ENCODE assay signal across 26 cellular contexts in genomic region chr12:24055747-24056146, GRCh38.
DNase-seq lines count a peak whose midpoint lies in the region; ATAC-seq, FAIRE-seq and TF ChIP-seq lines count a peak whose summit lies in the region.
"Had no signal": no experiment of that assay in that cellular context is flagged by ENCODE, and none has a peak within 500 bp of the region (broad histone marks: within the 10 kb centered on the region; RNA-seq: fewer than 3 reads in every experiment).

No MANE protein-coding gene starts in this region.

- no peak overlapping the region for H3K27ac Mint-ChIP-seq in T-helper 17 cell
- H3K27ac Mint-ChIP-seq in HFFc6, result no peak overlapping the region
- H3K27ac Mint-ChIP-seq: CD14-positive monocyte; CD4-positive, alpha-beta memory T cell; CD4-positive, CD25-positive, alpha-beta regulatory T cell; CD8-positive, alpha-beta memory T cell had no signal

- H3K9me3 ChIP-seq in HepG2 (ENCODE audit: low read length), result no peaks in the 10 kb centered on the region
- no peaks in the 10 kb centered on the region for H3K9me3 ChIP-seq in right lobe of liver
- H3K9me3 ChIP-seq in T-helper 17 cell (ENCODE audit: control insufficient read depth, low read length, poor library complexity, severe bottlenecking), result no peaks in the 10 kb centered on the region
- H3K9me3 ChIP-seq: BE2C, BLaER1 had no signal

- TF ChIP-seq EP300 in HepG2 (IDR thresholded peaks at IDR 0.05; ENCODE audit: low read depth in 2 of 2, low read length in 2 of 2) (no peak), HepG2 (CRISPR knock-in tag; IDR thresholded peaks at IDR 0.05; ENCODE audit: borderline replicate concordance) (no peak)

- no peaks in the 10 kb centered on the region for H3K36me3 ChIP-seq in HepG2 (replicated peaks in 1 of 2; ENCODE audit: control insufficient read depth in 1 of 2, insufficient read depth in 2 of 2, low read length in 2 of 2)
- no peaks in the 10 kb centered on the region for H3K36me3 ChIP-seq in right lobe of liver
- H3K36me3 ChIP-seq: BE2C, BLaER1 had no signal

- H3K4me3 ChIP-seq in HepG2 (replicated peaks in 1 of 3; ENCODE audit: insufficient read depth in 1 of 3, low read depth in 2 of 3, low read length in 3 of 3) (no peak overlapping the region), right lobe of liver (no peak overlapping the region)
- H3K4me3 ChIP-seq: BLaER1, GM12878 had no signal

- peak overlapping the region; percentile 18 for H2AFZ ChIP-seq in HepG2 (ENCODE audit: low read length)

- H3K27ac ChIP-seq in HepG2 (ENCODE audit: extremely low read length, insufficient read depth, low read length) (no peak overlapping the region), right lobe of liver (no peak overlapping the region)
- H3K27ac ChIP-seq: BLaER1 had no signal

- peaks cover 25% of the 10 kb centered on the region; the same call in 1 of the 2 replicates for H3K9me3 Mint-ChIP-seq in HFFc6

- no peaks in the 10 kb centered on the region for H3K4me1 Mint-ChIP-seq in T-helper 17 cell
- no peaks in the 10 kb centered on the region for H3K4me1 Mint-ChIP-seq in HFFc6 (ENCODE audit: low read depth)
- H3K4me1 Mint-ChIP-seq: CD14-positive monocyte; CD4-positive, alpha-beta memory T cell; CD4-positive, CD25-positive, alpha-beta regulatory T cell; CD8-positive, alpha-beta memory T cell had no signal

- no peak for TF ChIP-seq RAD21 in HepG2 (CRISPR knock-in tag; IDR thresholded peaks at IDR 0.05)

- H3K4me1 ChIP-seq in HepG2 (ENCODE audit: insufficient read depth, low read length) (peaks cover 12% of the 10 kb centered on the region), right lobe of liver (no peaks in the 10 kb centered on the region)
- H3K4me1 ChIP-seq: BLaER1 had no signal

- CTCF ChIA-PET in HepG2 (lab: Yijun Ruan, JAX; ENCODE audit: low intra/inter-chr PET ratio, low total read pairs), result no interaction called here

- intact Hi-C loops in HepG2 (cut with micrococcal nuclease; ENCODE audit: unreplicated experiment) (no loop called here), right lobe of liver (cut with DNase I) (no loop called here)

- H3K4me2 ChIP-seq in HepG2 (ENCODE audit: low read depth, low read length), result no peak overlapping the region
- H3K4me2 ChIP-seq: BLaER1 had no signal

- TF ChIP-seq POLR2A in HepG2 (IDR thresholded peaks at IDR 0.05; ENCODE audit: insufficient read depth in 1 of 2, low read depth in 2 of 2, low read length in 2 of 2) (no peak), right lobe of liver (IDR thresholded peaks at IDR 0.05) (no peak)

- in situ Hi-C loops in HepG2 (cut with HindIII; ENCODE audit: extremely low pct_ligation_motif_present, low pct_unique_long_range_greater_than_20kb), result no loop called here

- H3K27me3 ChIP-seq in HepG2 (ENCODE audit: control insufficient read depth in 1 of 2, insufficient read depth in 2 of 2, low read length in 2 of 2) (no peaks in the 10 kb centered on the region), right lobe of liver (no peaks in the 10 kb centered on the region)
- H3K27me3 ChIP-seq: BE2C, BLaER1 had no signal

- POLR2A ChIA-PET in HepG2 (lab: Yijun Ruan, JAX), result no interaction called here

- whole genome bisulfite sequencing in HepG2 (ENCODE audit: low lambda C conversion rate), result 9% methylated on average over 1 of the region's 1 CpG
- 33% methylated on average over 1 of the region's 1 CpG for WGBS in right lobe of liver (ENCODE audit: insufficient coverage, low coverage, low lambda C conversion rate, missing lambda C conversion rate)

- H3K36me3 Mint-ChIP-seq in T-helper 17 cell (ENCODE audit: low read depth), result no peaks in the 10 kb centered on the region
- H3K36me3 Mint-ChIP-seq in HFFc6 (ENCODE audit: low read depth), result 0 out of 2 replicates have a peak, but pooled peaks cover 5% of the 10 kb centered on the region
- H3K36me3 Mint-ChIP-seq: CD14-positive monocyte; CD4-positive, alpha-beta memory T cell; CD4-positive, CD25-positive, alpha-beta regulatory T cell; CD8-positive, alpha-beta memory T cell had no signal

- no peak overlapping the region for H3K9ac ChIP-seq in HepG2 (ENCODE audit: insufficient read depth, low read depth, low read length)
- H3K9ac ChIP-seq: BLaER1 had no signal

- no TSS peak for BruUV-seq in HepG2 (replicated peaks; lab: Mats Ljungman, UMichigan)

- ATAC-seq in HepG2 (no peak), right lobe of liver (peak in 3 of 4 donors; percentile 24 to 79 (median 62)), GM21367 (IDR thresholded peaks at IDR 0.05; ENCODE audit: unreplicated experiment) (no peak), T-helper 17 cell (no peak)
- ATAC-seq: GM12878 had no signal

- no peaks in the 10 kb centered on the region for H4K20me1 ChIP-seq in HepG2 (ENCODE audit: insufficient read depth, low read length)
- H4K20me1 ChIP-seq: BLaER1 had no signal

- H3K27me3 Mint-ChIP-seq in T-helper 17 cell, result no peaks in the 10 kb centered on the region
- no peaks in the 10 kb centered on the region for H3K27me3 Mint-ChIP-seq in HFFc6 (ENCODE audit: insufficient read depth)
- H3K27me3 Mint-ChIP-seq: CD4-positive, alpha-beta memory T cell; CD4-positive, CD25-positive, alpha-beta regulatory T cell had no signal

- H3K4me3 Mint-ChIP-seq in T-helper 17 cell, result no peak overlapping the region
- H3K4me3 Mint-ChIP-seq in HFFc6, result no peak overlapping the region
- H3K4me3 Mint-ChIP-seq: CD14-positive monocyte; CD4-positive, alpha-beta memory T cell; CD4-positive, CD25-positive, alpha-beta regulatory T cell; CD8-positive, alpha-beta memory T cell had no signal

- FAIRE-seq in HepG2 (lab: Jason Lieb, UNC), result no peak
- FAIRE-seq: A204.1, GM12878, GM12892, GM18507 had no signal

- no peaks in the 10 kb centered on the region for H3K79me2 ChIP-seq in HepG2 (ENCODE audit: insufficient read depth, low read length)

- TF ChIP-seq CTCF in HepG2 (CRISPR knock-in tag; IDR thresholded peaks at IDR 0.05), result no peak
- no peak for TF ChIP-seq CTCF in right lobe of liver (IDR thresholded peaks at IDR 0.05)
- TF ChIP-seq CTCF in HFFc6 (IDR thresholded peaks at IDR 0.05), result no peak

- DNase-seq in HepG2 (ENCODE audit: low spot score) (no peak), right lobe of liver (no peak), T-helper 17 cell (no peak), HFFc6 (no peak)
- DNase-seq: 8988T; ACHN; BE2C; C1 segment of cervical spinal cord; CD4-positive, alpha-beta memory T cell; CD4-positive, CD25-positive, alpha-beta regulatory T cell; CD8-positive, alpha-beta memory T cell; COR-L47; DMS 273 treated with DMSO at 0.1 percent for 48 hours; DMS153; DMS53; DMS79; DND-41; EL; GDM1 had no signal

TF ChIP-seq in HepG2, 621 proteins besides CTCF, POLR2A, EP300 and RAD21:
- TF ChIP-seq ZMYM4 (CRISPR knock-in tag; IDR thresholded peaks at IDR 0.05) (peak; percentile 53; the same call in 1 of the 2 replicates), FIP1L1 (IDR thresholded peaks at IDR 0.05; ENCODE audit: borderline replicate concordance, insufficient read depth, low read depth, low read length) (no peak)

Comparison
In these comparisons a context has a peak if more than half of its experiments do, and no peak if none do; other contexts are left out.
1. ATAC-seq: peak in right lobe of liver (3 of 4); none in HepG2 (single experiment), GM21367 (single experiment) and T-helper 17 cell (single experiment).